ENCODE assay signal across 30 cellular contexts in the genomic region with DNA sequence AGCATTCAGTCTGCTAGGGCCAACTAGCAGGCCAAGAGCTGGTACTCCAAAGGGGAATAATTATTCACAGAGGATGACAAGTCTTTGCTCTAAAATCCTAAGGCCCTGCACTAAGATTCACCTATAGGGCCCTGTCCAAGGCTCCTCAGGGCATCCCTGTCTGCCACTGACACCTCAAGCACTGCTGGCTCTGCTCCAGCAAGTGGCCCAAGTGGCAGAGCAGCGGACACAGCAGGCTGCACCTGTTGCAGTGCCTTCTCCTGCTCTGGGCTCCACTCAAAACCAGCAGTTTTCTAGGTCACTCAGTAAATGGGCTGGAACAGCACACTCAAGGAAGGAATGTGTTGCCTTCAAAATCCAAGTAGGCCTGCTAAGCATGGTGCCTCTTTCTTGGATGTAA. TPM values are rescaled to one million over a fixed set of nuclear protein-coding genes. Genes with fewer than 3 reads are reported as not detected.
"Had no signal": no experiment of that assay in that cellular context is flagged by ENCODE, and none has a peak within 500 bp of the region (broad histone marks: within the 10 kb centered on the region; RNA-seq: fewer than 3 reads in every experiment).

No MANE protein-coding gene starts in this region.

- H3K27ac Mint-ChIP-seq: activated CD4-positive, alpha-beta memory T cell treated with anti-CD3 and anti-CD28 coated beads, Interleukin-2, amount 10 ng/mL, durations not matched to agents 7 days and 5 days; activated CD4-positive, alpha-beta T cell treated with anti-CD3 and anti-CD28 coated beads for 36 hours; activated naive CD4-positive, alpha-beta T cell treated with anti-CD3 and anti-CD28 coated beads, Interleukin-2, amount 50 U/mL, for 72 hours; activated naive CD8-positive, alpha-beta T cell treated with anti-CD3 and anti-CD28 coated beads, Interleukin-2, amount 50 U/mL, for 24 hours had no signal

- ATAC-seq: activated CD4-positive, alpha-beta T cell treated with anti-CD3 and anti-CD28 coated beads for 36 hours; activated naive CD4-positive, alpha-beta T cell treated with anti-CD3 and anti-CD28 coated beads, Interleukin-2, amount 50 U/mL, for 72 hours; activated naive CD8-positive, alpha-beta T cell treated with anti-CD3 and anti-CD28 coated beads, Interleukin-2, amount 50 U/mL, for 24 hours; body of pancreas had no signal

- H3K4me3 ChIP-seq: ascending aorta, body of pancreas, Peyer's patch, SJCRH30 had no signal

- H3K27ac ChIP-seq: ascending aorta, body of pancreas, Peyer's patch, RWPE1, SJCRH30, WERI-Rb-1 had no signal

- H3K9me3 Mint-ChIP-seq: activated CD4-positive, alpha-beta memory T cell treated with anti-CD3 and anti-CD28 coated beads, Interleukin-2, amount 10 ng/mL, durations not matched to agents 7 days and 5 days; central memory CD8-positive, alpha-beta T cell had no signal

- H3K4me1 ChIP-seq: ascending aorta, body of pancreas, Peyer's patch, SJCRH30 had no signal

- H3K4me3 Mint-ChIP-seq: activated CD4-positive, alpha-beta memory T cell treated with anti-CD3 and anti-CD28 coated beads, Interleukin-2, amount 10 ng/mL, durations not matched to agents 7 days and 5 days; activated CD4-positive, alpha-beta T cell treated with anti-CD3 and anti-CD28 coated beads for 36 hours; activated naive CD8-positive, alpha-beta T cell treated with anti-CD3 and anti-CD28 coated beads, Interleukin-2, amount 50 U/mL, for 24 hours; central memory CD8-positive, alpha-beta T cell had no signal

- H3K9me3 ChIP-seq: ascending aorta, body of pancreas, Peyer's patch, SJCRH30, SK-N-SH had no signal

- H3K36me3 Mint-ChIP-seq: activated naive CD4-positive, alpha-beta T cell treated with anti-CD3 and anti-CD28 coated beads, Interleukin-2, amount 50 U/mL, for 72 hours had no signal

- DNase-seq: activated CD4-positive, alpha-beta memory T cell treated with anti-CD3 and anti-CD28 coated beads, Interleukin-2, amount 10 ng/mL, durations not matched to agents 7 days and 5 days; activated CD4-positive, alpha-beta T cell treated with anti-CD3 and anti-CD28 coated beads for 36 hours; activated CD4-positive, alpha-beta T cell treated with anti-CD3 and anti-CD28 coated beads, Interleukin-2, amount 50 U/mL, for 1 hour; activated naive CD4-positive, alpha-beta T cell treated with Interleukin-2 at 50 U/mL for 16 hours; activated naive CD8-positive, alpha-beta T cell treated with anti-CD3 and anti-CD28 coated beads, Interleukin-2, amount 50 U/mL, for 24 hours; activated T-cell treated with anti-CD3 and anti-CD28 coated beads for 4 hours; amniotic stem cell; body of pancreas; KG1; NCI-H1092; NCI-H1436; NCI-H2107; NCI-H2171 treated with DMSO at 0.1 percent for 48 hours; NCI-H345; NCI-H510A; NCI-H526 treated with DMSO at 0.1 percent for 48 hours; NCI-H82; Right ventricle myocardium superior; SJCRH30; SK-N-SH; T-helper 1 cell; WERI-Rb-1 had no signal

- H3K4me1 Mint-ChIP-seq: activated CD4-positive, alpha-beta memory T cell treated with anti-CD3 and anti-CD28 coated beads, Interleukin-2, amount 10 ng/mL, durations not matched to agents 7 days and 5 days; activated CD4-positive, alpha-beta T cell treated with anti-CD3 and anti-CD28 coated beads for 36 hours; activated naive CD8-positive, alpha-beta T cell treated with anti-CD3 and anti-CD28 coated beads, Interleukin-2, amount 50 U/mL, for 24 hours; central memory CD8-positive, alpha-beta T cell had no signal

- H3K27me3 Mint-ChIP-seq: activated CD4-positive, alpha-beta memory T cell treated with anti-CD3 and anti-CD28 coated beads, Interleukin-2, amount 10 ng/mL, durations not matched to agents 7 days and 5 days had no signal

- H3K36me3 ChIP-seq: ascending aorta, Peyer's patch, SJCRH30, WERI-Rb-1 had no signal

RNA-seq across cellular contexts. Expression of gene SMOC2, which starts 36.4 kb away (rescaled TPM):
- total RNA-seq: activated CD4-positive, alpha-beta memory T cell treated with anti-CD3 and anti-CD28 coated beads, Interleukin-2, amount 10 ng/mL, durations not matched to agents 7 days and 5 days; activated CD4-positive, alpha-beta T cell treated with anti-CD3 and anti-CD28 coated beads for 36 hours; activated CD8-positive, alpha-beta memory T cell treated with anti-CD3 and anti-CD28 coated beads for 36 hours; activated naive CD4-positive, alpha-beta T cell treated with anti-CD3 and anti-CD28 coated beads, Interleukin-2, amount 50 U/mL, for 72 hours; LHCN-M2; SJCRH30; T-helper 2 cell treated with Interferon-gamma antibody and Interleukin-4, amounts not matched to agents 100 ng/mL and 5 ng/mL, for 36 hours had no signal
